1 cellular context compared by ENCODE assay signal in genomic region chr22:19447388-19448075, GRCh38.
A peak's percentile ranks its signal among the peaks of the same experiment; 100 is the strongest.
TF ChIP-seq lines count a peak whose summit lies in the region.

Gene C22orf39 (minus strand): TSS chr22:19447711. CDS start chr22:19447688, 23 bp downstream.

TF ChIP-seq in K562, 482 proteins besides CTCF, POLR2A, EP300 and RAD21 (continued from another document and continues in another):
- peak; percentile 96 for TF ChIP-seq RREB1 (CRISPR knock-in tag; IDR thresholded peaks at IDR 0.05)
- no peak for TF ChIP-seq TCF3 (CRISPR knock-in tag; IDR thresholded peaks at IDR 0.05)
- TF ChIP-seq EHMT2 (IDR thresholded peaks at IDR 0.05), result no peak
- peak; percentile 85 for TF ChIP-seq RAD51 (IDR thresholded peaks at IDR 0.05; ENCODE audit: borderline replicate concordance, low read depth)
- peak; percentile 94 for TF ChIP-seq ZBTB9 (CRISPR knock-in tag; IDR thresholded peaks at IDR 0.05)
- TF ChIP-seq SRF (CRISPR knock-in tag; IDR thresholded peaks at IDR 0.05), result peak; percentile 61 to 74; a peak in 1 of 4 replicates
- TF ChIP-seq SMARCB1 (IDR thresholded peaks at IDR 0.05; ENCODE audit: insufficient read length, low read depth), result no peak
- no peak for TF ChIP-seq ZNF77 (CRISPR knock-in tag; IDR thresholded peaks at IDR 0.05)
- TF ChIP-seq ETV5 (CRISPR knock-in tag; IDR thresholded peaks at IDR 0.05; ENCODE audit: low read depth), result no peak
- peak; percentile 22; the same call in 1 of the 2 replicates for TF ChIP-seq STAT5A (IDR thresholded peaks at IDR 0.05; ENCODE audit: borderline replicate concordance, low read length)
- peak; percentile 38; the same call in 1 of the 2 replicates for TF ChIP-seq RFX7 (CRISPR knock-in tag; IDR thresholded peaks at IDR 0.05)
- TF ChIP-seq FOSL1 (tag; conservative IDR thresholded peaks at IDR 0.05), result 0 out of 2 replicates have a peak, but pooled peaks have one; percentile 43
- no peak for TF ChIP-seq PTRF (tag; IDR thresholded peaks at IDR 0.05)
- TF ChIP-seq POLR2G (IDR thresholded peaks at IDR 0.05; ENCODE audit: low read depth, low read length), result peak; percentile 100
- TF ChIP-seq XRCC3 (IDR thresholded peaks at IDR 0.05), result no peak
- TF ChIP-seq ATF1 (CRISPR knock-in tag; IDR thresholded peaks at IDR 0.05), result peak; percentile 48
- TF ChIP-seq ATF1 (tag; IDR thresholded peaks at IDR 0.05), result peak; percentile 98
- TF ChIP-seq KLF1 (tag; IDR thresholded peaks at IDR 0.05), result peak; percentile 84; the same call in 1 of the 2 replicates
- TF ChIP-seq YBX1 (IDR thresholded peaks at IDR 0.05), result no peak
- peak; percentile 99 for TF ChIP-seq FUS (optimal IDR thresholded peaks at IDR 0.05; ENCODE audit: low read depth, low read length)
- TF ChIP-seq ELF1 (tag; IDR thresholded peaks at IDR 0.05), result peak; percentile 76; the same call in 1 of the 2 replicates
- no peak for TF ChIP-seq ZNF431 (CRISPR knock-in tag; IDR thresholded peaks at IDR 0.05)
- peak; percentile 11 for TF ChIP-seq CTCFL (IDR thresholded peaks at IDR 0.05; ENCODE audit: borderline replicate concordance, insufficient read depth, low read depth, low read length, poor library complexity, severe bottlenecking)
- TF ChIP-seq ZNF436 (CRISPR knock-in tag; IDR thresholded peaks at IDR 0.05), result no peak
- peak; percentile 67 for TF ChIP-seq NFIC (IDR thresholded peaks at IDR 0.05)
- 0 out of 4 replicates have a peak, but pooled peaks of 1 of the 2 experiments have one; percentile 11 for TF ChIP-seq MLX (CRISPR knock-in tag; conservative IDR thresholded peaks at IDR 0.05)
- TF ChIP-seq TCF7 (IDR thresholded peaks at IDR 0.05; ENCODE audit: borderline replicate concordance), result peak; percentile 63
- TF ChIP-seq ETS1 (conservative IDR thresholded peaks at IDR 0.05; ENCODE audit: control insufficient read depth, low read depth, low read length), result peak; percentile 85; the same call in 1 of the 2 replicates
- no peak for TF ChIP-seq ARHGAP35 (IDR thresholded peaks at IDR 0.05; ENCODE audit: partially characterized antibody)
- TF ChIP-seq KDM5B (IDR thresholded peaks at IDR 0.05; ENCODE audit: insufficient replicate concordance, low read depth, low read length), result peak; percentile 99
- peak; percentile 98 for TF ChIP-seq NEUROD1 (IDR thresholded peaks at IDR 0.05; ENCODE audit: borderline replicate concordance, low read depth, low read length, partially characterized antibody)
- TF ChIP-seq CGGBP1 (CRISPR knock-in tag; IDR thresholded peaks at IDR 0.05), result no peak; the same call in 1 of the 2 replicates
- peak; percentile 96 for TF ChIP-seq FIP1L1 (IDR thresholded peaks at IDR 0.05; ENCODE audit: low read depth, low read length, poor library complexity, severe bottlenecking)
- TF ChIP-seq EWSR1 (IDR thresholded peaks at IDR 0.05; ENCODE audit: borderline replicate concordance, low read depth, partially characterized antibody), result no peak
- TF ChIP-seq GTF2A2 (tag; IDR thresholded peaks at IDR 0.05), result peak; percentile 76; the same call in 1 of the 2 replicates
- TF ChIP-seq ZC3H8 (IDR thresholded peaks at IDR 0.05), result no peak
- TF ChIP-seq RBBP5 (IDR thresholded peaks at IDR 0.05; ENCODE audit: borderline replicate concordance, insufficient read depth, low read length, poor library complexity, severe bottlenecking), result peak; percentile 100
- no peak for TF ChIP-seq IFI16 (CRISPR knock-in tag; IDR thresholded peaks at IDR 0.05)
- no peak for TF ChIP-seq FOXP1 (CRISPR knock-in tag; IDR thresholded peaks at IDR 0.05)
- TF ChIP-seq TFAM (CRISPR knock-in tag; conservative IDR thresholded peaks at IDR 0.05), result no peak
- peak; percentile 58; the same call in 1 of the 2 replicates for TF ChIP-seq HCFC1 (IDR thresholded peaks at IDR 0.05; ENCODE audit: low read depth, low read length)
- 0 out of 2 replicates have a peak, but pooled peaks have one; percentile 25 for TF ChIP-seq ZNF75A (CRISPR knock-in tag; IDR thresholded peaks at IDR 0.05)
- TF ChIP-seq SMAD1 (IDR thresholded peaks at IDR 0.05; ENCODE audit: low read depth, low read length, partially characterized antibody), result peak; percentile 95
- TF ChIP-seq ZNF583 (CRISPR knock-in tag; IDR thresholded peaks at IDR 0.05), result peak; percentile 92
- no peak for TF ChIP-seq FOXP4 (CRISPR knock-in tag; IDR thresholded peaks at IDR 0.05; ENCODE audit: borderline replicate concordance)
- 0 out of 2 replicates have a peak, but pooled peaks have one; percentile 16 for TF ChIP-seq HIVEP1 (CRISPR knock-in tag; IDR thresholded peaks at IDR 0.05)
- peak; percentile 86 for TF ChIP-seq CREB1 (IDR thresholded peaks at IDR 0.05)
- TF ChIP-seq CREB1 (CRISPR knock-in tag; IDR thresholded peaks at IDR 0.05), result no peak
- no peak for TF ChIP-seq ETV6 (IDR thresholded peaks at IDR 0.05; ENCODE audit: borderline replicate concordance in 1 of 2, low read depth in 2 of 2, low read length in 1 of 2)
- TF ChIP-seq ETV6 (CRISPR knock-in tag; IDR thresholded peaks at IDR 0.05; ENCODE audit: borderline replicate concordance), result no peak
- peak; percentile 88 to 91 for TF ChIP-seq MAZ (CRISPR knock-in tag; conservative IDR thresholded peaks at IDR 0.05 in 1 of 2, IDR thresholded peaks at IDR 0.05 in 1 of 2)
- TF ChIP-seq HMG20B (CRISPR knock-in tag; IDR thresholded peaks at IDR 0.05), result no peak
- TF ChIP-seq NBN (IDR thresholded peaks at IDR 0.05; ENCODE audit: low read depth), result 0 out of 2 replicates have a peak, but pooled peaks have one; percentile 50
- no peak for TF ChIP-seq ZNF282 (CRISPR knock-in tag; IDR thresholded peaks at IDR 0.05)
- TF ChIP-seq E2F8 (IDR thresholded peaks at IDR 0.05; ENCODE audit: low read depth, partially characterized antibody), result peak; percentile 86
- peak; percentile 93 to 94 (median 94) for TF ChIP-seq YY1 (IDR thresholded peaks at IDR 0.05; ENCODE audit: borderline replicate concordance in 1 of 3, control insufficient read depth in 1 of 3, extremely low read depth in 1 of 3, insufficient read depth in 3 of 3, insufficient read length in 1 of 3, insufficient replicate concordance in 2 of 3, low read depth in 1 of 3, low read length in 2 of 3)
- no peak for TF ChIP-seq MCM7 (IDR thresholded peaks at IDR 0.05)
